Comparison of ENCODE assay signal across 10 cellular contexts in the genomic region with DNA sequence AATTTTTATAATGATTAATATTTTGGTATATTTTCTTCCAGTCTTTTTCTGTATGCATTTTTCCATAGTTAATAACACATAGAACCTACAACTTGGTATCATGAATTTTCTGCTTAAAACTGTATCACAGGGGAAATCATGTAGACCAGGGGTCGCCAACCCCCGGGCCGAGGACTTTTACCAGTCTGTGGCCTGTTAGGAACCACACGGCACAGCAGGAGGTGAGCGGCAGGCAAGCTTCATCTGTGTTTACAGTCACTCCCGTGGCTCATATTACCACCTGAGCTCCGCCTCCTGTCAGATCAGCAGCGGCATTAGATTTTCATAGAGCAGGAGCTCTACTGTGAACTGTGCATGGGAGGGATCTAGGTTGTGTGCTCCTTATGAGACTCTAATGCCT. TPM values are rescaled to one million over a fixed set of nuclear protein-coding genes. Genes with fewer than 3 reads are reported as not detected.
DNase-seq lines count a peak whose midpoint lies in the region; ATAC-seq, FAIRE-seq and TF ChIP-seq lines count a peak whose summit lies in the region.
"Had no signal": no experiment of that assay in that cellular context is flagged by ENCODE, and none has a peak within 500 bp of the region (broad histone marks: within the 10 kb centered on the region; RNA-seq: fewer than 3 reads in every experiment).

No MANE protein-coding gene starts in this region.

- no peak for TF ChIP-seq POLR2A in HepG2 (IDR thresholded peaks at IDR 0.05; ENCODE audit: insufficient read depth in 1 of 2, low read depth in 2 of 2, low read length in 2 of 2)

- H3K4me2 ChIP-seq in PC-9 (peak overlapping the region; percentile 67), HepG2 (ENCODE audit: low read depth, low read length) (no peak overlapping the region)

- 2% methylated on average over 8 of the region's 8 CpGs for WGBS in HepG2 (ENCODE audit: low lambda C conversion rate)

- H3K36me3 ChIP-seq in PC-9 (ENCODE audit: low read depth) (no peaks in the 10 kb centered on the region), HepG2 (replicated peaks in 1 of 2; ENCODE audit: control insufficient read depth in 1 of 2, insufficient read depth in 2 of 2, low read length in 2 of 2) (no peaks in the 10 kb centered on the region)

- TF ChIP-seq EP300 in HepG2 (IDR thresholded peaks at IDR 0.05; ENCODE audit: low read depth in 2 of 2, low read length in 2 of 2): no peak
- no peak for TF ChIP-seq EP300 in HepG2 (CRISPR knock-in tag; IDR thresholded peaks at IDR 0.05; ENCODE audit: borderline replicate concordance)

- DNase-seq in DMS153 treated with DMSO at 0.1 percent for 48 hours (lab: John Stamatoyannopoulos, UW; ENCODE audit: unreplicated experiment) (peak; percentile 33), NCI-H146 treated with DMSO at 0.1 percent for 48 hours (lab: John Stamatoyannopoulos, UW; ENCODE audit: unreplicated experiment) (peak; percentile 59), PC-9 (peak; percentile 69 to 75), HepG2 (ENCODE audit: low spot score) (peak; percentile 7), activated gamma-delta T cell treated with Interleukin-2 at 50 U/mL for 16 hours (no peak), AG20443 (ENCODE audit: low spot score) (no peak)
- DNase-seq in activated CD4-positive, alpha-beta T cell treated with anti-CD3 and anti-CD28 coated beads, Interleukin-2, amount 50 U/mL, for 48 hours: no peak
- DNase-seq: CD4-positive, alpha-beta T cell had no signal

- no peak for TF ChIP-seq CTCF in PC-9 (conservative IDR thresholded peaks at IDR 0.05)
- TF ChIP-seq CTCF in HepG2 (CRISPR knock-in tag; IDR thresholded peaks at IDR 0.05): no peak

- no peaks in the 10 kb centered on the region for H3K79me2 ChIP-seq in PC-9 (ENCODE audit: low read depth)
- no peaks in the 10 kb centered on the region for H3K79me2 ChIP-seq in HepG2 (ENCODE audit: insufficient read depth, low read length)

- no peaks in the 10 kb centered on the region for H3K9me2 ChIP-seq in PC-9 (ENCODE audit: insufficient read depth)

- H3K9ac ChIP-seq in HepG2 (ENCODE audit: insufficient read depth, low read depth, low read length): no peak overlapping the region

- H3K27me3 ChIP-seq in PC-9 (ENCODE audit: insufficient read depth, low read depth) (no peaks in the 10 kb centered on the region), HepG2 (ENCODE audit: control insufficient read depth in 1 of 2, insufficient read depth in 2 of 2, low read length in 2 of 2) (peaks cover 0 to 26% of the 10 kb centered on the region in 2 experiments; a peak in 1 of 5 replicates)

- no peaks in the 10 kb centered on the region for H3K9me3 ChIP-seq in PC-9 (ENCODE audit: insufficient read depth, low read depth)
- H3K9me3 ChIP-seq in HepG2 (ENCODE audit: low read length): no peaks in the 10 kb centered on the region

- H3F3A ChIP-seq in PC-9 (ENCODE audit: insufficient read depth, low read depth): peaks cover 11% of the 10 kb centered on the region

- H2AFZ ChIP-seq in PC-9 (no peak overlapping the region), HepG2 (ENCODE audit: low read length) (no peak overlapping the region)

- H3K4me1 ChIP-seq in PC-9 (replicated peaks; ENCODE audit: insufficient read depth) (peaks cover 33% of the 10 kb centered on the region), HepG2 (ENCODE audit: insufficient read depth, low read length) (peaks cover 6% of the 10 kb centered on the region; the same call in 1 of the 2 replicates)

- in situ Hi-C loops in HepG2 (cut with HindIII; ENCODE audit: extremely low pct_ligation_motif_present, low pct_unique_long_range_greater_than_20kb): loop anchor here (10.0 to 25.0 kb wide), 2 partner anchors 391 to 503 kb away; no protein-coding TSS in a partner anchor

- TF ChIP-seq RAD21 in HepG2 (CRISPR knock-in tag; IDR thresholded peaks at IDR 0.05): no peak

- POLR2A ChIA-PET in PC-9 (lab: Charles Lee; ENCODE audit: unreplicated experiment): interaction anchor here (0.5 to 0.9 kb wide), 8 partner anchors 158 to 949 kb away, joined by 3 to 35 read pairs (median 5); a partner anchor contains a TSS
- POLR2A ChIA-PET in HepG2 (lab: Yijun Ruan, JAX): no interaction called here

- ATAC-seq in HepG2 (peak; percentile 84), HG03439 (IDR thresholded peaks at IDR 0.05; ENCODE audit: unreplicated experiment) (no peak)

- H3K4me3 ChIP-seq in PC-9: 0 out of 2 replicates have a peak overlapping the region, but pooled peaks have one; percentile 4
- no peak overlapping the region for H3K4me3 ChIP-seq in HepG2 (replicated peaks in 1 of 3; ENCODE audit: insufficient read depth in 1 of 3, low read depth in 2 of 3, low read length in 3 of 3)
- H3K4me3 ChIP-seq: skin epidermis had no signal

- FAIRE-seq in HepG2 (lab: Jason Lieb, UNC): no peak

- BruUV-seq in PC-9 (replicated peaks; lab: Mats Ljungman, UMichigan) (no TSS peak), HepG2 (replicated peaks; lab: Mats Ljungman, UMichigan) (no TSS peak)

- intact Hi-C loops in PC-9 (cut with micrococcal nuclease; ENCODE audit: unreplicated experiment): loop anchor here (2.0 kb wide), 3 partner anchors 33 to 1053 kb away; a partner anchor contains a TSS
- intact Hi-C loops in HepG2 (cut with micrococcal nuclease; ENCODE audit: unreplicated experiment): no loop called here

- no peaks in the 10 kb centered on the region for H4K20me1 ChIP-seq in PC-9 (ENCODE audit: insufficient read depth)
- H4K20me1 ChIP-seq in HepG2 (ENCODE audit: insufficient read depth, low read length): no peaks in the 10 kb centered on the region; the same call in 1 of the 2 replicates

- CTCF ChIA-PET in PC-9 (lab: Charles Lee): interaction anchor here (1.3 kb wide), 1 partner anchor 401 kb away, joined by 15 read pairs; no protein-coding TSS in a partner anchor
- CTCF ChIA-PET in HepG2 (lab: Yijun Ruan, JAX; ENCODE audit: low intra/inter-chr PET ratio, low total read pairs): no interaction called here

- no peak overlapping the region for H3K27ac ChIP-seq in PC-9
- no peak overlapping the region for H3K27ac ChIP-seq in HepG2 (ENCODE audit: extremely low read length, insufficient read depth, low read length)
- H3K27ac ChIP-seq: skin epidermis had no signal

TF ChIP-seq in HepG2, 621 proteins besides CTCF, POLR2A, EP300 and RAD21 (continues in another document):
- no peak for TF ChIP-seq FOXA1 (IDR thresholded peaks at IDR 0.05)
- TF ChIP-seq FOXA1 (CRISPR knock-in tag; IDR thresholded peaks at IDR 0.05): 0 out of 2 replicates have a peak, but pooled peaks have one; percentile 25
- TF ChIP-seq CCDC6 (CRISPR knock-in tag; IDR thresholded peaks at IDR 0.05): no peak
- TF ChIP-seq, protein P1, sequence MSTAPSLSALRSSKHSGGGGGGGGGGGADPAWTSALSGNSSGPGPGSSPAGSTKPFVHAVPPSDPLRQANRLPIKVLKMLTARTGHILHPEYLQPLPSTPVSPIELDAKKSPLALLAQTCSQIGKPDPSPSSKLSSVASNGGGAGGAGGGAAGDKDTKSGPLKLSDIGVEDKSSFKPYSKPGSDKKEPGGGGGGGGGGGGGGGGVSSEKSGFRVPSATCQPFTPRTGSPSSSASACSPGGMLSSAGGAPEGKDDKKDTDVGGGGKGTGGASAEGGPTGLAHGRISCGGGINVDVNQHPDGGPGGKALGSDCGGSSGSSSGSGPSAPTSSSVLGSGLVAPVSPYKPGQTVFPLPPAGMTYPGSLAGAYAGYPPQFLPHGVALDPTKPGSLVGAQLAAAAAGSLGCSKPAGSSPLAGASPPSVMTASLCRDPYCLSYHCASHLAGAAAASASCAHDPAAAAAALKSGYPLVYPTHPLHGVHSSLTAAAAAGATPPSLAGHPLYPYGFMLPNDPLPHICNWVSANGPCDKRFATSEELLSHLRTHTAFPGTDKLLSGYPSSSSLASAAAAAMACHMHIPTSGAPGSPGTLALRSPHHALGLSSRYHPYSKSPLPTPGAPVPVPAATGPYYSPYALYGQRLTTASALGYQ (CRISPR knock-in tag; IDR thresholded peaks at IDR 0.05): no peak
- no peak for TF ChIP-seq ZNF12 (CRISPR knock-in tag; IDR thresholded peaks at IDR 0.05)
- TF ChIP-seq SAP130 (CRISPR knock-in tag; IDR thresholded peaks at IDR 0.05; ENCODE audit: low read depth): 0 out of 2 replicates have a peak, but pooled peaks have one; percentile 22
- 0 out of 2 replicates have a peak, but pooled peaks have one; percentile 18 for TF ChIP-seq SP5 (CRISPR knock-in tag; IDR thresholded peaks at IDR 0.05; ENCODE audit: borderline replicate concordance, low read depth)
- TF ChIP-seq FOXK1 (CRISPR knock-in tag; IDR thresholded peaks at IDR 0.05; ENCODE audit: borderline replicate concordance, low read depth): 0 out of 2 replicates have a peak, but pooled peaks have one; percentile 24
- TF ChIP-seq ZNF34 (CRISPR knock-in tag; IDR thresholded peaks at IDR 0.05; ENCODE audit: borderline replicate concordance): no peak

RNA-seq across cellular contexts. Expression of a gene that starts 54.7 kb away (rescaled TPM):
- total RNA-seq in PC-9 (2021): 57.3 and 60.3 TPM in 2 replicates
- total RNA-seq in HepG2 (2016; rRNA removed; fragmentation: Illumina TruSeq; extraction: Trizol): 150 and 152 TPM in 2 replicates
- 116 and 134 TPM in 2 replicates for total RNA-seq in HepG2 (2016; cell fraction: cytosol; rRNA removed; fragmentation: Illumina TruSeq; extraction: Trizol; ENCODE audit: low read depth)
- 151 and 154 TPM in 2 replicates for total RNA-seq in HepG2 (2016; cell fraction: insoluble cytoplasmic fraction; rRNA removed; fragmentation: Illumina TruSeq; extraction: Trizol)
- total RNA-seq in HepG2 (2016; cell fraction: membrane; rRNA removed; fragmentation: Illumina TruSeq; extraction: Trizol): 153 and 155 TPM in 2 replicates
- 82.3 and 106 TPM in 2 replicates for total RNA-seq in HepG2 (2016; cell fraction: nucleus; rRNA removed; fragmentation: Illumina TruSeq; extraction: Trizol)
- 42.7 and 44.1 TPM in 2 replicates for polyA plus RNA-seq in HepG2 (2011; rRNA removed)
- polyA plus RNA-seq in HepG2 (2011; cell fraction: cytosol; rRNA removed): 23.0 and 50.4 TPM in 2 replicates
- polyA plus RNA-seq in HepG2 (2011; cell fraction: nucleus; rRNA removed): 10.1 and 18.0 TPM in 2 replicates
- 109 and 125 TPM in 2 replicates for polyA plus RNA-seq in HepG2 (2012)
- polyA plus RNA-seq in HepG2 (2016; cell fraction: cytosol; fragmentation: Illumina TruSeq; extraction: Trizol; ENCODE audit: low read depth): 110 and 115 TPM in 2 replicates
- 101 and 141 TPM in 2 replicates for polyA plus RNA-seq in HepG2 (2016; cell fraction: insoluble cytoplasmic fraction; fragmentation: Illumina TruSeq; extraction: Trizol; ENCODE audit: low read depth)
- 105 and 124 TPM in 2 replicates for polyA plus RNA-seq in HepG2 (2016; cell fraction: membrane; fragmentation: Illumina TruSeq; extraction: Trizol; ENCODE audit: low read depth)
- polyA plus RNA-seq in HepG2 (2016; cell fraction: nucleus; fragmentation: Illumina TruSeq; extraction: Trizol; ENCODE audit: insufficient read depth, low read depth): 145 and 173 TPM in 2 replicates
- polyA minus RNA-seq in HepG2 (2011; rRNA and poly(A)+ RNA removed; ENCODE audit: low replicate concordance): 1.2 and 4.4 TPM in 2 replicates
- polyA minus RNA-seq in HepG2 (2011; cell fraction: cytosol; rRNA and poly(A)+ RNA removed): 5.8 and 9.7 TPM in 2 replicates
- polyA minus RNA-seq in HepG2 (2011; cell fraction: nucleus; rRNA and poly(A)+ RNA removed): 14.3 and 15.4 TPM in 2 replicates

Comparison
In these comparisons a context has a peak if more than half of its experiments do, and no peak if none do; other contexts are left out.
1. DNase-seq: peak in DMS153 treated with DMSO at 0.1 percent for 48 hours (single experiment), NCI-H146 treated with DMSO at 0.1 percent for 48 hours (single experiment), PC-9 (2 of 2) and HepG2 (single experiment); none in activated gamma-delta T cell treated with Interleukin-2 at 50 U/mL for 16 hours (single experiment), activated CD4-positive, alpha-beta T cell treated with anti-CD3 and anti-CD28 coated beads, Interleukin-2, amount 50 U/mL, for 48 hours (0 of 2) and AG20443 (single experiment).